ENCODE assay signal across 1 cellular context in the genomic region with DNA sequence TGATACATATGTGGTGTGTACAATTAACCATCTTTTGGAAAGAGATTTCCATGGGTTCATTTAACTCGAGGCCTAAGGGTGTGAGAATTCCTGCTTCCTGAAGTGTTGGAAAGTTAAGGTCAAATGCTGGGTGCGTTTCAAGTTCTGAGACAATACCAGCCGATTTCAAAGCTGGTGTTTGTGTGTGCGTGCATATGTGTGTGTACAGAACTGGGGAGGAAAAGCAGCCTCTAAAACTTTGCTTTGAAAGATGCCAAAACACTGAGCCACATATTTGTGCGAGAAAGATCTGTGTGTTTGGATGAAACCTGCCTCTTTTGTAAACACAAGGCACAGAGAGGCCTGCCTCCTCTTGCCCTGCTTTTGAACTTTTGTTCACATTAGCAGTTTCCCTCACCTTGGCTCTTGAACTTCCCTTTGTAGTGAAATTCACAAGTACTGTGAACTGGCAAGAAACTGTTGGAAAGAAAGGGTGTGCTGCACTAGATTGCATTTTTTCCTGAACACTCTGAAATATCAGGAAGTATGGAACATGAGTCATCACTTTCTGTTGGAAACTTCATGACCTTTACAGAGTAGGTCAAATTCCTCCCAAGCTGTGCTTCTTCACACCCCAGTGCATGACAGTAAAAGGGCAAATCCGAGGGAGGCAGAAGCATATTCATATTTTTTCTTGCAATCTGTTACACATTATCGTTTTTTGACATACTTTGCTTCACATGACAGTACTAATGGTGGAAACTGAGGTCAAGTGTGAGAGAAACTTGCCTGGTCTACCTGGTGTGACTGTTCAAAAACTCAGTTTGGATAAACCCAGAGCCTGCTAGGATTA.
TF ChIP-seq lines count a peak whose summit lies in the region.

No MANE protein-coding gene starts in this region.

TF ChIP-seq in HepG2, 621 proteins besides CTCF, POLR2A, EP300 and RAD21 (continued from another document and continues in another):
- TF ChIP-seq, protein P1, sequence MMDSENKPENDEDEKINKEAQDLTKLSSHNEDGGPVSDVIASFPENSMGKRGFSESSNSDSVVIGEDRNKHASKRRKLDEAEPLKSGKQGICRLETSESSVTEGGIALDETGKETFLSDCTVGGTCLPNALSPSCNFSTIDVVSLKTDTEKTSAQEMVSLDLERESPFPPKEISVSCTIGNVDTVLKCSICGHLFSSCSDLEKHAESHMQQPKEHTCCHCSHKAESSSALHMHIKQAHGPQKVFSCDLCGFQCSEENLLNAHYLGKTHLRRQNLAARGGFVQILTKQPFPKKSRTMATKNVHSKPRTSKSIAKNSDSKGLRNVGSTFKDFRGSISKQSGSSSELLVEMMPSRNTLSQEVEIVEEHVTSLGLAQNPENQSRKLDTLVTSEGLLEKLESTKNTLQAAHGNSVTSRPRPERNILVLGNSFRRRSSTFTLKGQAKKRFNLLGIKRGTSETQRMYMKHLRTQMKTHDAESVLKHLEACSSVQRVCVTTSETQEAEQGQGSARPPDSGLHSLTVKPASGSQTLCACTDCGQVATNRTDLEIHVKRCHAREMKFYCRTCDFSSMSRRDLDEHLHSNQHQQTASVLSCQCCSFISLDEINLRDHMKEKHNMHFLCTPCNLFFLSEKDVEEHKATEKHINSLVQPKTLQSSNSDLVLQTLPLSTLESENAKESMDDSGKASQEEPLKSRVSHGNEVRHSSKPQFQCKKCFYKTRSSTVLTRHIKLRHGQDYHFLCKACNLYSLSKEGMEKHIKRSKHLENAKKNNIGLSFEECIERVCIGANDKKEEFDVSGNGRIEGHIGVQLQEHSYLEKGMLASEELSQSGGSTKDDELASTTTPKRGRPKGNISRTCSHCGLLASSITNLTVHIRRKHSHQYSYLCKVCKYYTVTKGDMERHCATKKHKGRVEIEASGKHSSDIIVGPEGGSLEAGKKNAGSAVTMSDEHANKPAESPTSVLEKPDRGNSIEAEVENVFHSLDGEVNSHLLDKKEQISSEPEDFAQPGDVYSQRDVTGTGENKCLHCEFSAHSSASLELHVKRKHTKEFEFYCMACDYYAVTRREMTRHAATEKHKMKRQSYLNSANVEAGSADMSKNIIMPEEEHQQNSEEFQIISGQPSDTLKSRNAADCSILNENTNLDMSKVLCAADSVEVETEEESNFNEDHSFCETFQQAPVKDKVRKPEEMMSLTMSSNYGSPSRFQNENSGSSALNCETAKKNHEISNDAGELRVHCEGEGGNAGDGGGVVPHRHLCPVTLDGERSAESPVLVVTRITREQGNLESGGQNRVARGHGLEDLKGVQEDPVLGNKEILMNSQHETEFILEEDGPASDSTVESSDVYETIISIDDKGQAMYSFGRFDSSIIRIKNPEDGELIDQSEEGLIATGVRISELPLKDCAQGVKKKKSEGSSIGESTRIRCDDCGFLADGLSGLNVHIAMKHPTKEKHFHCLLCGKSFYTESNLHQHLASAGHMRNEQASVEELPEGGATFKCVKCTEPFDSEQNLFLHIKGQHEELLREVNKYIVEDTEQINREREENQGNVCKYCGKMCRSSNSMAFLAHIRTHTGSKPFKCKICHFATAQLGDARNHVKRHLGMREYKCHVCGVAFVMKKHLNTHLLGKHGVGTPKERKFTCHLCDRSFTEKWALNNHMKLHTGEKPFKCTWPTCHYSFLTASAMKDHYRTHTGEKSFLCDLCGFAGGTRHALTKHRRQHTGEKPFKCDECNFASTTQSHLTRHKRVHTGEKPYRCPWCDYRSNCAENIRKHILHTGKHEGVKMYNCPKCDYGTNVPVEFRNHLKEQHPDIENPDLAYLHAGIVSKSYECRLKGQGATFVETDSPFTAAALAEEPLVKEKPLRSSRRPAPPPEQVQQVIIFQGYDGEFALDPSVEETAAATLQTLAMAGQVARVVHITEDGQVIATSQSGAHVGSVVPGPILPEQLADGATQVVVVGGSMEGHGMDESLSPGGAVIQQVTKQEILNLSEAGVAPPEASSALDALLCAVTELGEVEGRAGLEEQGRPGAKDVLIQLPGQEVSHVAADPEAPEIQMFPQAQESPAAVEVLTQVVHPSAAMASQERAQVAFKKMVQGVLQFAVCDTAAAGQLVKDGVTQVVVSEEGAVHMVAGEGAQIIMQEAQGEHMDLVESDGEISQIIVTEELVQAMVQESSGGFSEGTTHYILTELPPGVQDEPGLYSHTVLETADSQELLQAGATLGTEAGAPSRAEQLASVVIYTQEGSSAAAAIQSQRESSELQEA (CRISPR knock-in tag; IDR thresholded peaks at IDR 0.05; ENCODE audit: not compliant biosample characterization): no peak
- TF ChIP-seq, protein P2, sequence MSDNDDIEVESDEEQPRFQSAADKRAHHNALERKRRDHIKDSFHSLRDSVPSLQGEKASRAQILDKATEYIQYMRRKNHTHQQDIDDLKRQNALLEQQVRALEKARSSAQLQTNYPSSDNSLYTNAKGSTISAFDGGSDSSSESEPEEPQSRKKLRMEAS (IDR thresholded peaks at IDR 0.05): peak; percentile 78
- TF ChIP-seq, protein P3, sequence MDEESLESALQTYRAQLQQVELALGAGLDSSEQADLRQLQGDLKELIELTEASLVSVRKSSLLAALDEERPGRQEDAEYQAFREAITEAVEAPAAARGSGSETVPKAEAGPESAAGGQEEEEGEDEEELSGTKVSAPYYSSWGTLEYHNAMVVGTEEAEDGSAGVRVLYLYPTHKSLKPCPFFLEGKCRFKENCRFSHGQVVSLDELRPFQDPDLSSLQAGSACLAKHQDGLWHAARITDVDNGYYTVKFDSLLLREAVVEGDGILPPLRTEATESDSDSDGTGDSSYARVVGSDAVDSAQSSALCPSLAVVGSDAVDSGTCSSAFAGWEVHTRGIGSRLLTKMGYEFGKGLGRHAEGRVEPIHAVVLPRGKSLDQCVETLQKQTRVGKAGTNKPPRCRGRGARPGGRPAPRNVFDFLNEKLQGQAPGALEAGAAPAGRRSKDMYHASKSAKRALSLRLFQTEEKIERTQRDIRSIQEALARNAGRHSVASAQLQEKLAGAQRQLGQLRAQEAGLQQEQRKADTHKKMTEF (CRISPR knock-in tag; IDR thresholded peaks at IDR 0.05): peak; percentile 99
- TF ChIP-seq SSRP1 (CRISPR knock-in tag; IDR thresholded peaks at IDR 0.05): peak; percentile 88
- peak; percentile 94 for TF ChIP-seq ZSCAN31 (CRISPR knock-in tag; IDR thresholded peaks at IDR 0.05; ENCODE audit: low read depth)
- peak; percentile 37; the same call in 1 of the 2 replicates for TF ChIP-seq PHF8 (CRISPR knock-in tag; IDR thresholded peaks at IDR 0.05)
- TF ChIP-seq SUZ12 (IDR thresholded peaks at IDR 0.05; ENCODE audit: low read depth, low read length): no peak
- TF ChIP-seq YEATS2 (CRISPR knock-in tag; IDR thresholded peaks at IDR 0.05; ENCODE audit: borderline replicate concordance): peak; percentile 82; the same call in 1 of the 2 replicates
- peak; percentile 98 for TF ChIP-seq TCF7 (IDR thresholded peaks at IDR 0.05; ENCODE audit: low read depth)
- TF ChIP-seq ZNF564 (CRISPR knock-in tag; IDR thresholded peaks at IDR 0.05): peak; percentile 60; the same call in 1 of the 2 replicates
- TF ChIP-seq NR2F2 (IDR thresholded peaks at IDR 0.05; ENCODE audit: borderline replicate concordance, low read depth): peak; percentile 98
- no peak; the same call in 1 of the 2 replicates for TF ChIP-seq RFX5 (IDR thresholded peaks at IDR 0.05; ENCODE audit: low read depth, low read length)
- TF ChIP-seq, protein P4, sequence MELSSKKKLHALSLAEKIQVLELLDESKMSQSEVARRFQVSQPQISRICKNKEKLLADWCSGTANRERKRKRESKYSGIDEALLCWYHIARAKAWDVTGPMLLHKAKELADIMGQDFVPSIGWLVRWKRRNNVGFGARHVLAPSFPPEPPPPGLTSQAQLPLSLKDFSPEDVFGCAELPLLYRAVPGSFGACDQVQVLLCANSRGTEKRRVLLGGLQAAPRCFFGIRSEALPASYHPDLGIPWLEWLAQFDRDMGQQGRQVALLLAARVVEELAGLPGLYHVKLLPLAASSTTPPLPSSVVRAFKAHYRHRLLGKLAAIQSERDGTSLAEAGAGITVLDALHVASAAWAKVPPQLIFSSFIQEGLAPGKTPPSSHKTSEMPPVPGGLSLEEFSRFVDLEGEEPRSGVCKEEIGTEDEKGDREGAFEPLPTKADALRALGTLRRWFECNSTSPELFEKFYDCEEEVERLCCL (CRISPR knock-in tag; IDR thresholded peaks at IDR 0.05; ENCODE audit: borderline replicate concordance): no peak
- TF ChIP-seq, protein P5, sequence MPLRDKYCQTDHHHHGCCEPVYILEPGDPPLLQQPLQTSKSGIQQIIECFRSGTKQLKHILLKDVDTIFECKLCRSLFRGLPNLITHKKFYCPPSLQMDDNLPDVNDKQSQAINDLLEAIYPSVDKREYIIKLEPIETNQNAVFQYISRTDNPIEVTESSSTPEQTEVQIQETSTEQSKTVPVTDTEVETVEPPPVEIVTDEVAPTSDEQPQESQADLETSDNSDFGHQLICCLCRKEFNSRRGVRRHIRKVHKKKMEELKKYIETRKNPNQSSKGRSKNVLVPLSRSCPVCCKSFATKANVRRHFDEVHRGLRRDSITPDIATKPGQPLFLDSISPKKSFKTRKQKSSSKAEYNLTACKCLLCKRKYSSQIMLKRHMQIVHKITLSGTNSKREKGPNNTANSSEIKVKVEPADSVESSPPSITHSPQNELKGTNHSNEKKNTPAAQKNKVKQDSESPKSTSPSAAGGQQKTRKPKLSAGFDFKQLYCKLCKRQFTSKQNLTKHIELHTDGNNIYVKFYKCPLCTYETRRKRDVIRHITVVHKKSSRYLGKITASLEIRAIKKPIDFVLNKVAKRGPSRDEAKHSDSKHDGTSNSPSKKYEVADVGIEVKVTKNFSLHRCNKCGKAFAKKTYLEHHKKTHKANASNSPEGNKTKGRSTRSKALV (CRISPR knock-in tag; IDR thresholded peaks at IDR 0.05): peak; percentile 75; the same call in 1 of the 2 replicates
- no peak for TF ChIP-seq ZNF296 (CRISPR knock-in tag; conservative IDR thresholded peaks at IDR 0.05)
- peak; percentile 97 for TF ChIP-seq ZBTB20 (CRISPR knock-in tag; IDR thresholded peaks at IDR 0.05; ENCODE audit: borderline replicate concordance, low read depth)
- peak; percentile 88 for TF ChIP-seq ZNF7 (CRISPR knock-in tag; IDR thresholded peaks at IDR 0.05)
- TF ChIP-seq DNMT1 (CRISPR knock-in tag; IDR thresholded peaks at IDR 0.05): no peak
- 0 out of 2 replicates have a peak, but pooled peaks have one; percentile 38 for TF ChIP-seq ZBTB7B (CRISPR knock-in tag; IDR thresholded peaks at IDR 0.05)
- TF ChIP-seq ZNF354B (CRISPR knock-in tag; IDR thresholded peaks at IDR 0.05): peak; percentile 76; the same call in 1 of the 2 replicates
- TF ChIP-seq HDAC1 (CRISPR knock-in tag; IDR thresholded peaks at IDR 0.05): peak; percentile 98
- peak; percentile 93 for TF ChIP-seq ZNF512B (CRISPR knock-in tag; IDR thresholded peaks at IDR 0.05; ENCODE audit: borderline replicate concordance)
- TF ChIP-seq MLLT10 (CRISPR knock-in tag; IDR thresholded peaks at IDR 0.05): no peak
- TF ChIP-seq SYNCRIP (IDR thresholded peaks at IDR 0.05; ENCODE audit: insufficient read depth, low read depth, low read length): no peak
- peak; percentile 92; the same call in 1 of the 2 replicates for TF ChIP-seq ZSCAN5A (CRISPR knock-in tag; IDR thresholded peaks at IDR 0.05; ENCODE audit: borderline replicate concordance)
- TF ChIP-seq ZNF3 (CRISPR knock-in tag; IDR thresholded peaks at IDR 0.05): peak; percentile 73; the same call in 1 of the 2 replicates
- peak; percentile 90 for TF ChIP-seq MED13 (CRISPR knock-in tag; IDR thresholded peaks at IDR 0.05)
- TF ChIP-seq XRCC5 (optimal IDR thresholded peaks at IDR 0.05; ENCODE audit: low read length): peak; percentile 47
- TF ChIP-seq ZNF24 (IDR thresholded peaks at IDR 0.05): peak; percentile 76
- TF ChIP-seq CREM (IDR thresholded peaks at IDR 0.05): peak; percentile 95
- TF ChIP-seq CREM (CRISPR knock-in tag; IDR thresholded peaks at IDR 0.05): no peak
- TF ChIP-seq ZNF501 (CRISPR knock-in tag; IDR thresholded peaks at IDR 0.05): peak; percentile 82; the same call in 1 of the 2 replicates
- TF ChIP-seq, protein P6, sequence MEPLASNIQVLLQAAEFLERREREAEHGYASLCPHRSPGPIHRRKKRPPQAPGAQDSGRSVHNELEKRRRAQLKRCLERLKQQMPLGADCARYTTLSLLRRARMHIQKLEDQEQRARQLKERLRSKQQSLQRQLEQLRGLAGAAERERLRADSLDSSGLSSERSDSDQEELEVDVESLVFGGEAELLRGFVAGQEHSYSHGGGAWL (CRISPR knock-in tag; IDR thresholded peaks at IDR 0.05): no peak
- TF ChIP-seq, protein P7, sequence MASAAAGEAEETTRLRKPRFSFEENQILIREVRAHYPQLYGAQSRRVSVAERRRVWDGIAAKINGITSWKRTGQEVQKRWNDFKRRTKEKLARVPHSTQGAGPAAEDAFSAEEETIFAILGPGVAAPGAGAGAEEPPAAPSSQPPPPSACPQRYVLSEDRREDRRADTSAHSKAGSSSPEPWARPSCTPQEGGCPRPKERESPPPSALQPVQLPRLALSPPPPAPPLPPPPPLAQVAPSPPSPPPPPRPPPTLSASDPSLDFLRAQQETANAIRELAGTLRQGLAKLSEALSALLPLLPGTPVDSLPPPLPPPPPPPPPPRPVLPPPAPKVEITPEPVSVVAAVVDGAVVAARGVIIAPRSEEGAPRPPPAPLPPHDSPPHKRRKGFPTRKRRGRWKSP (CRISPR knock-in tag; IDR thresholded peaks at IDR 0.05): peak; percentile 79; the same call in 1 of the 2 replicates
